Comparison of ENCODE assay signal across 8 cellular contexts in genomic region chr17:2302740-2303277, GRCh38. TPM values are rescaled to one million over a fixed set of nuclear protein-coding genes. Genes with fewer than 3 reads are reported as not detected.
DNase-seq lines count a peak whose midpoint lies in the region; ATAC-seq and TF ChIP-seq lines count a peak whose summit lies in the region.

No MANE protein-coding gene starts in this region.

- peak overlapping the region; percentile 92 for H3K4me3 ChIP-seq in GM23338
- peak overlapping the region; percentile 100 for H3K4me3 ChIP-seq in skeletal muscle satellite cell (ENCODE audit: low read length)

- DNase-seq in CD4-positive, alpha-beta T cell: peak in 4 of 10 experiments; percentile 1 to 41 (median 8)
- DNase-seq in GM23338 (ENCODE audit: low spot score): no peak
- DNase-seq in T-cell: peak in 9 of 34 experiments; percentile 2 to 35 (median 7)
- peak in 1 of 2 donors; percentile 20 for DNase-seq in foreskin keratinocyte
- no peak for DNase-seq in retina

- TF ChIP-seq CTCF in CD4-positive, alpha-beta T cell (IDR thresholded peaks at IDR 0.05): no peak
- TF ChIP-seq CTCF in GM23338 (conservative IDR thresholded peaks at IDR 0.05; ENCODE audit: low read depth in 2 of 2): no peak
- no peak for TF ChIP-seq CTCF in foreskin keratinocyte (conservative IDR thresholded peaks at IDR 0.05)

- peak; percentile 1 for ATAC-seq in CD4-positive, alpha-beta T cell (ENCODE audit: poor library complexity)
- ATAC-seq in GM23338 (no peak), T-cell (replicated peaks in 1 of 4) (peak in 2 of 4 experiments; percentile 2 to 8), foreskin keratinocyte (no peak), HG03521 (IDR thresholded peaks at IDR 0.05; ENCODE audit: unreplicated experiment) (no peak), HG03439 (IDR thresholded peaks at IDR 0.05; ENCODE audit: unreplicated experiment) (no peak)

- CTCF ChIA-PET in CD4-positive, alpha-beta T cell (lab: Charles Lee): interaction anchor here (1.0 to 1.5 kb wide), 4 partner anchors 36 to 80 kb away, joined by 3 to 6 read pairs (median 4); no protein-coding TSS in a partner anchor
- CTCF ChIA-PET in T-cell (lab: Charles Lee): interaction anchor here (0.6 to 1.2 kb wide), 2 partner anchors 50 to 104 kb away, joined by 4 to 5 read pairs; no protein-coding TSS in a partner anchor

- H3K27ac ChIP-seq in CD4-positive, alpha-beta T cell (ENCODE audit: low read depth, low read length): peak overlapping the region; percentile 84
- peak overlapping the region; percentile 92 for H3K27ac ChIP-seq in GM23338 (ENCODE audit: low read depth)
- peak overlapping the region; percentile 75 for H3K27ac ChIP-seq in foreskin keratinocyte

- no peaks in the 10 kb centered on the region for H3K9me2 ChIP-seq in GM23338 (ENCODE audit: insufficient read depth)

- H3K36me3 ChIP-seq in GM23338 (ENCODE audit: insufficient read depth) (no peaks in the 10 kb centered on the region; the same call in 1 of the 2 replicates), skeletal muscle satellite cell (ENCODE audit: insufficient read depth, low read length) (peaks cover 15% of the 10 kb centered on the region)

- peak overlapping the region; percentile 98 for H2AFZ ChIP-seq in GM23338

- H3K4me2 ChIP-seq in GM23338 (peak overlapping the region; percentile 97), skeletal muscle satellite cell (ENCODE audit: low read length) (peak overlapping the region; percentile 82)

- H3K27me3 ChIP-seq in CD4-positive, alpha-beta T cell (ENCODE audit: control insufficient read depth, insufficient read depth, low read length): no peaks in the 10 kb centered on the region
- H3K27me3 ChIP-seq in GM23338 (ENCODE audit: insufficient read depth): no peaks in the 10 kb centered on the region
- H3K27me3 ChIP-seq in foreskin keratinocyte: no peaks in the 10 kb centered on the region
- no peaks in the 10 kb centered on the region for H3K27me3 ChIP-seq in skeletal muscle satellite cell (ENCODE audit: control insufficient read depth, insufficient read depth, low read length)

- H3F3A ChIP-seq in GM23338 (replicated peaks; ENCODE audit: low read depth): peaks cover 25% of the 10 kb centered on the region

- H3K4me1 Mint-ChIP-seq in CD4-positive, alpha-beta T cell (ENCODE audit: low read depth): peaks cover 59% of the 10 kb centered on the region
- H3K4me1 Mint-ChIP-seq in GM23338: peaks cover 5% of the 10 kb centered on the region
- peaks cover 46 to 59% (median 51%) of the 10 kb centered on the region in 3 donors for H3K4me1 Mint-ChIP-seq in T-cell

- H3K4me3 Mint-ChIP-seq in CD4-positive, alpha-beta T cell: peak overlapping the region; percentile 98
- H3K4me3 Mint-ChIP-seq in GM23338 (peak overlapping the region; percentile 89), T-cell (peak overlapping the region; percentile 85 to 92 (median 88))

- H3K79me2 ChIP-seq in GM23338 (replicated peaks; ENCODE audit: insufficient read depth): peaks cover 33% of the 10 kb centered on the region

- peaks cover 35% of the 10 kb centered on the region for H3K36me3 Mint-ChIP-seq in CD4-positive, alpha-beta T cell (ENCODE audit: low read depth)
- H3K36me3 Mint-ChIP-seq in GM23338 (ENCODE audit: low read depth) (peaks cover 23% of the 10 kb centered on the region), T-cell (peaks cover 16% of the 10 kb centered on the region)

- H4K20me1 ChIP-seq in GM23338 (replicated peaks; ENCODE audit: insufficient read depth): peaks cover 24% of the 10 kb centered on the region

- no peaks in the 10 kb centered on the region for H3K9me3 ChIP-seq in CD4-positive, alpha-beta T cell (ENCODE audit: control insufficient read depth, low read length)
- H3K9me3 ChIP-seq in skeletal muscle satellite cell (replicated peaks; ENCODE audit: low read length): no peaks in the 10 kb centered on the region

- intact Hi-C loops in CD4-positive, alpha-beta T cell (cut with DNase I, micrococcal nuclease): loop anchor here (1.0 to 5.0 kb wide), 4 partner anchors 50 to 476 kb away; partner anchors contain the start of gene SMYD4 (in 1 of the 2)

- H3K9me3 Mint-ChIP-seq in CD4-positive, alpha-beta T cell: no peaks in the 10 kb centered on the region
- H3K9me3 Mint-ChIP-seq in GM23338 (no peaks in the 10 kb centered on the region), T-cell (no peaks in the 10 kb centered on the region)

- H3K4me1 ChIP-seq in GM23338 (ENCODE audit: insufficient read depth) (peaks cover 10% of the 10 kb centered on the region), foreskin keratinocyte (peaks cover 7% of the 10 kb centered on the region), skeletal muscle satellite cell (ENCODE audit: control insufficient read depth, insufficient read depth, low read length) (peaks cover 8% of the 10 kb centered on the region)

- H3K27me3 Mint-ChIP-seq in CD4-positive, alpha-beta T cell: no peaks in the 10 kb centered on the region
- H3K27me3 Mint-ChIP-seq in GM23338 (ENCODE audit: insufficient read depth, low read depth, poor library complexity) (peaks cover 2% of the 10 kb centered on the region), T-cell (no peaks in the 10 kb centered on the region)

- POLR2A ChIA-PET in CD4-positive, alpha-beta T cell (lab: Charles Lee): interaction anchor here (0.8 to 2.5 kb wide), 16 partner anchors 12 to 619 kb away, joined by 3 to 50 read pairs (median 4); partner anchors contain the start of genes MNT, RPA1, SGSM2 and SMYD4
- POLR2A ChIA-PET in T-cell (lab: Charles Lee): interaction anchor here in 1 of 2 donors (0.6 kb wide), 1 partner anchor 199 kb away, joined by 7 read pairs; no protein-coding TSS in a partner anchor

- peak overlapping the region; percentile 97 for H3K9ac ChIP-seq in skeletal muscle satellite cell (ENCODE audit: low read depth, low read length)

- peak overlapping the region; percentile 90 for H3K27ac Mint-ChIP-seq in CD4-positive, alpha-beta T cell
- H3K27ac Mint-ChIP-seq in GM23338 (peak overlapping the region; percentile 56; the same call in 1 of the 2 replicates), T-cell (peak overlapping the region; percentile 75 to 86)

TF ChIP-seq in GM23338, 12 proteins besides CTCF, POLR2A, EP300 and RAD21 (continues in another document):
- TF ChIP-seq ZNF114 (CRISPR knock-in tag; IDR thresholded peaks at IDR 0.05) (no peak), EZH2phosphoT487 (IDR thresholded peaks at IDR 0.05; ENCODE audit: unreplicated experiment) (no peak), JUNB (IDR thresholded peaks at IDR 0.05; ENCODE audit: unreplicated experiment) (no peak), ETS1 (IDR thresholded peaks at IDR 0.05) (no peak), CREB1 (CRISPR knock-in tag; IDR thresholded peaks at IDR 0.05; ENCODE audit: low read depth) (no peak)

RNA-seq across cellular contexts. Expression of gene SMG6, which starts 0.8 kb away (rescaled TPM):
- 10 to 100 TPM; 39.3 to 39.7 TPM for total RNA-seq in CD4-positive, alpha-beta T cell
- total RNA-seq in GM23338 (2014; rRNA removed; shearing (Covaris generic)): 25.8 and 43.1 TPM in 2 replicates
- 10.1 and 10.4 TPM in 2 replicates for polyA plus RNA-seq in GM23338 (2016; fragmentation: Nextera tagmentation; extraction: Ambion mirVana)
- 10 to 100 TPM; 42.7 to 55.4 (median 45.9) TPM for total RNA-seq in T-cell
- 18.5 and 19.9 TPM in 2 replicates for total RNA-seq in foreskin keratinocyte
- polyA plus RNA-seq in foreskin keratinocyte: 19.1 and 22.0 TPM in 2 replicates
- 20.0 and 30.1 TPM in 2 replicates for total RNA-seq in skeletal muscle satellite cell (2012; rRNA removed)

RNA-seq across cellular contexts. Expression of gene SRR, which starts 0.9 kb away (rescaled TPM):
- 1 to 10 TPM; 2.5 to 2.8 TPM for total RNA-seq in CD4-positive, alpha-beta T cell
- 5.4 and 11.0 TPM in 2 replicates for total RNA-seq in GM23338 (2014; rRNA removed; shearing (Covaris generic))
- polyA plus RNA-seq in GM23338 (2016; fragmentation: Nextera tagmentation; extraction: Ambion mirVana) (2.7 and 2.8 TPM in 2 replicates), foreskin keratinocyte (10.5 and 11.5 TPM in 2 replicates)
- total RNA-seq in T-cell (1 to 10 TPM; 3.5 to 8.8 (median 5.2) TPM), foreskin keratinocyte (9.4 and 13.5 TPM in 2 replicates)
- 12.9 and 14.4 TPM in 2 replicates for total RNA-seq in skeletal muscle satellite cell (2012; rRNA removed)

RNA-seq across cellular contexts. Expression of gene TSR1, which starts 33.4 kb away (rescaled TPM):
- total RNA-seq in CD4-positive, alpha-beta T cell: 10 to 100 TPM; 29.6 to 31.9 TPM
- total RNA-seq in GM23338 (2014; rRNA removed; shearing (Covaris generic)): 72.7 and 108 TPM in 2 replicates
- polyA plus RNA-seq in GM23338 (2016; fragmentation: Nextera tagmentation; extraction: Ambion mirVana) (31.3 and 36.9 TPM in 2 replicates), foreskin keratinocyte (21.6 and 27.8 TPM in 2 replicates)
- total RNA-seq in T-cell (10 to 100 TPM; 27.8 to 33.7 (median 28.8) TPM), foreskin keratinocyte (48.4 and 55.4 TPM in 2 replicates)
- total RNA-seq in skeletal muscle satellite cell (2012; rRNA removed): 81.1 and 86.7 TPM in 2 replicates

RNA-seq across cellular contexts. Expression of gene SGSM2, which starts 34.5 kb away (rescaled TPM):
- total RNA-seq in CD4-positive, alpha-beta T cell: 100 to 1,000 TPM; 147 to 154 TPM
- 38.9 and 52.4 TPM in 2 replicates for total RNA-seq in GM23338 (2014; rRNA removed; shearing (Covaris generic))
- polyA plus RNA-seq in GM23338 (2016; fragmentation: Nextera tagmentation; extraction: Ambion mirVana) (13.7 and 14.3 TPM in 2 replicates), foreskin keratinocyte (18.7 and 18.8 TPM in 2 replicates)
- total RNA-seq in T-cell (100 to 1,000 TPM; 124 to 172 (median 160) TPM), foreskin keratinocyte (26.5 and 27.0 TPM in 2 replicates)
- 17.5 and 19.2 TPM in 2 replicates for total RNA-seq in skeletal muscle satellite cell (2012; rRNA removed)
